28 cellular contexts compared by ENCODE assay signal in the genomic region with DNA sequence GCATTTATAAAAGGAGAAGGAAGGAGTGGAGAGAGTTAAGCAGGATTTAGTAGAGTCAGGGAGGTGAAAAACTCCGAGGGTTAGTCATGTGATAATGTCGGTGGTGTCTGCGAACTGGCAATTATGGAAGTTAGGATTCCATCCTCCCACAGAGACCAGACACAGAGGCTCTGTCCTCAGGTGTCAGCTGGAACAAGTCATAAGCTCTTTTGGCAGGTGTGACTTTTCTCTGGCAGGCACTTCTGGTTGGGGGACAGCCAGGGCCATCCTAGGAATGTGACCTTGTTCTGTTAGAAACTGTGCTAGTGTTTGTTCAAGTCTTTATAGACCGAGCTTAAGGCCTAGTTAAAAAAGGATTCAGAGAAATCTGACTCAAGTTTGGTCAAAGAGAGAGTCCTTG.
DNase-seq lines count a peak whose midpoint lies in the region; ATAC-seq, FAIRE-seq and TF ChIP-seq lines count a peak whose summit lies in the region.
"Had no signal": no experiment of that assay in that cellular context is flagged by ENCODE, and none has a peak within 500 bp of the region (broad histone marks: within the 10 kb centered on the region; RNA-seq: fewer than 3 reads in every experiment).

No MANE protein-coding gene starts in this region.

- POLR2A ChIA-PET in K562 (lab: Yijun Ruan, JAX): no interaction called here

- no peaks in the 10 kb centered on the region for H3K9me1 ChIP-seq in K562 (ENCODE audit: control insufficient read depth, insufficient read depth, low read length)

- no peak overlapping the region for H2AFZ ChIP-seq in K562 (ENCODE audit: low read depth, low read length)
- H2AFZ ChIP-seq: GM23248, parathyroid adenoma had no signal

- no peak for TF ChIP-seq CTCF in K562 (IDR thresholded peaks at IDR 0.05 in 2 of 3, conservative IDR thresholded peaks at IDR 0.05 in 1 of 3; ENCODE audit: insufficient read depth in 2 of 3, low read depth in 1 of 3, low read length in 3 of 3)

- peaks cover 0 to 3% of the 10 kb centered on the region in 2 experiments; a peak in 1 of 5 replicates for H3K27me3 ChIP-seq in K562 (ENCODE audit: control insufficient read depth in 2 of 2, insufficient read depth in 2 of 2, low read length in 2 of 2)
- H3K27me3 ChIP-seq in skeletal muscle tissue (ENCODE audit: control insufficient read depth in 3 of 3, insufficient read depth in 3 of 3, low read length in 3 of 3): no peaks in the 10 kb centered on the region
- H3K27me3 ChIP-seq: adrenal gland, body of pancreas, left lung, right lobe of liver, upper lobe of left lung had no signal

- CTCF ChIA-PET in K562 (lab: Yijun Ruan, JAX; ENCODE audit: low intra/inter-chr PET ratio): no interaction called here

- no peaks in the 10 kb centered on the region for H3K79me2 ChIP-seq in K562 (ENCODE audit: control insufficient read depth, insufficient read depth, low read length)
- H3K79me2 ChIP-seq: parathyroid adenoma had no signal

- H3K9me3 ChIP-seq in K562 (replicated peaks; ENCODE audit: control insufficient read depth, insufficient read depth, low read depth, low read length) (no peaks in the 10 kb centered on the region), skeletal muscle tissue (ENCODE audit: control insufficient read depth in 3 of 3, low read length in 3 of 3) (no peaks in the 10 kb centered on the region)
- H3K9me3 ChIP-seq: adrenal gland, body of pancreas, Caco-2, left lung, right lobe of liver, upper lobe of left lung had no signal

- no peak for TF ChIP-seq EP300 in K562 (IDR thresholded peaks at IDR 0.05; ENCODE audit: low read length)

- H3K36me3 ChIP-seq in K562 (ENCODE audit: control insufficient read depth, insufficient read depth, low read length): no peaks in the 10 kb centered on the region
- no peaks in the 10 kb centered on the region for H3K36me3 ChIP-seq in skeletal muscle tissue (ENCODE audit: control insufficient read depth in 3 of 3, insufficient read depth in 3 of 3, low read length in 3 of 3)
- H3K36me3 ChIP-seq: adrenal gland, left lung, right lobe of liver, upper lobe of left lung had no signal

- ATAC-seq in K562 (no peak), GM19035 (IDR thresholded peaks at IDR 0.05; ENCODE audit: unreplicated experiment) (no peak)
- ATAC-seq: activated CD4-positive, alpha-beta T cell treated with anti-CD3 and anti-CD28 coated beads for 36 hours; activated CD8-positive, alpha-beta T cell treated with anti-CD3 and anti-CD28 coated beads for 36 hours; body of pancreas; left lung; Panc1 had no signal

- 0% methylated on average over 4 of the region's 4 CpGs for WGBS in K562 (ENCODE audit: insufficient coverage, low coverage, missing lambda C conversion rate)

- TF ChIP-seq RAD21 in K562 (CRISPR knock-in tag; conservative IDR thresholded peaks at IDR 0.05 in 1 of 2, IDR thresholded peaks at IDR 0.05 in 1 of 2): no peak

- H3K27ac ChIP-seq in K562 (ENCODE audit: extremely low read depth, low read depth, low read length): no peak overlapping the region
- peak overlapping the region; percentile 41 for H3K27ac ChIP-seq in skeletal muscle tissue (ENCODE audit: low read depth, low read length)
- H3K27ac ChIP-seq: adrenal gland, body of pancreas, C4-2B, GM23248, left lung, parathyroid adenoma, right lobe of liver, upper lobe of left lung had no signal

- DNase-seq in NCI-H2107 treated with DMSO at 0.1 percent for 48 hours (lab: John Stamatoyannopoulos, UW; ENCODE audit: unreplicated experiment): peak; percentile 17
- no peak for DNase-seq in NCI-H2107 (lab: John Stamatoyannopoulos, UW)
- no peak for DNase-seq in K562 (ENCODE audit: extremely low read depth in 1 of 4, low spot score in 3 of 4)
- DNase-seq in islet precursor cell: peak; percentile 73
- DNase-seq in mesenteric fat pad (ENCODE audit: low spot score): no peak
- DNase-seq in stimulated activated CD8-positive, alpha-beta memory T cell treated with anti-CD3 and anti-CD28 coated beads, Interleukin-4, amount 100 ng/mL, for 48 hours: no peak
- DNase-seq: 8988T; activated CD4-positive, alpha-beta T cell treated with anti-CD3 and anti-CD28 coated beads for 36 hours; activated CD8-positive, alpha-beta memory T cell treated with anti-CD3 and anti-CD28 coated beads, Interleukin-2, amount 50 U/mL, for 48 hours; activated CD8-positive, alpha-beta T cell treated with anti-CD3 and anti-CD28 coated beads for 36 hours; activated naive CD4-positive, alpha-beta T cell treated with anti-CD3 and anti-CD28 coated beads, Interleukin-2, amount 10 ng/mL, durations not matched to agents 7 days and 5 days; adrenal gland; Caco-2; GDM1; GM23248; left lung; NCI-H1092; NCI-H1930; right lobe of liver; stimulated activated CD4-positive, alpha-beta T cell treated with anti-CD3 and anti-CD28 coated beads, Interleukin-4, amount 100 ng/mL, for 1 hour; upper lobe of left lung had no signal

- FAIRE-seq in K562 (lab: Jason Lieb, UNC): no peak
- FAIRE-seq: endothelial cell of umbilical vein had no signal

- H3K4me3 ChIP-seq in K562: no peak overlapping the region
- H3K4me3 ChIP-seq in skeletal muscle tissue (ENCODE audit: low read length in 3 of 3): no peak overlapping the region
- H3K4me3 ChIP-seq: adrenal gland, body of pancreas, GM23248, left lung, right lobe of liver, upper lobe of left lung had no signal

- H3K4me1 ChIP-seq in K562 (replicated peaks in 1 of 2; ENCODE audit: control insufficient read depth in 2 of 2, insufficient read depth in 2 of 2, low read length in 2 of 2) (no peaks in the 10 kb centered on the region), skeletal muscle tissue (ENCODE audit: control insufficient read depth in 3 of 3, insufficient read depth in 3 of 3, low read length in 3 of 3) (peaks cover 14 to 30% (median 16%) of the 10 kb centered on the region in 3 donors)
- H3K4me1 ChIP-seq: adrenal gland, body of pancreas, Caco-2, left lung, parathyroid adenoma, right lobe of liver, upper lobe of left lung had no signal

- no peak for TF ChIP-seq POLR2A in K562 (conservative IDR thresholded peaks at IDR 0.05)

- intact Hi-C loops in K562 (cut with micrococcal nuclease): no loop called here

- in situ Hi-C loops in K562 (cut with MboI): no loop called here

- H3K9ac ChIP-seq in K562 (ENCODE audit: insufficient read depth in 1 of 2, low read depth in 2 of 2, low read length in 2 of 2): no peak overlapping the region
- H3K9ac ChIP-seq in skeletal muscle tissue (ENCODE audit: low read depth in 1 of 3, low read length in 3 of 3): peak overlapping the region in 1 of 3 donors; percentile 33
- H3K9ac ChIP-seq: GM23248, parathyroid adenoma had no signal

- H3K4me2 ChIP-seq in K562 (ENCODE audit: insufficient read depth, low read length): no peak overlapping the region

- H4K20me1 ChIP-seq in K562 (replicated peaks; ENCODE audit: control insufficient read depth, insufficient read depth, low read length): no peaks in the 10 kb centered on the region

- no TSS peak for BruUV-seq in K562 (replicated peaks; lab: Mats Ljungman, UMichigan)

TF ChIP-seq in K562, 482 proteins besides CTCF, POLR2A, EP300 and RAD21:
- TF ChIP-seq, protein P1, sequence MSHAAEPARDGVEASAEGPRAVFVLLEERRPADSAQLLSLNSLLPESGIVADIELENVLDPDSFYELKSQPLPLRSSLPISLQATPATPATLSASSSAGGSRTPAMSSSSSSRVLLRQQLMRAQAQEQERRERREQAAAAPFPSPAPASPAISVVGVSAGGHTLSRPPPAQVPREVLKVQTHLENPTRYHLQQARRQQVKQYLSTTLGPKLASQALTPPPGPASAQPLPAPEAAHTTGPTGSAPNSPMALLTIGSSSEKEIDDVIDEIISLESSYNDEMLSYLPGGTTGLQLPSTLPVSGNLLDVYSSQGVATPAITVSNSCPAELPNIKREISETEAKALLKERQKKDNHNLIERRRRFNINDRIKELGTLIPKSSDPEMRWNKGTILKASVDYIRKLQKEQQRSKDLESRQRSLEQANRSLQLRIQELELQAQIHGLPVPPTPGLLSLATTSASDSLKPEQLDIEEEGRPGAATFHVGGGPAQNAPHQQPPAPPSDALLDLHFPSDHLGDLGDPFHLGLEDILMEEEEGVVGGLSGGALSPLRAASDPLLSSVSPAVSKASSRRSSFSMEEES (CRISPR knock-in tag; IDR thresholded peaks at IDR 0.05): peak; percentile 19; the same call in 1 of the 2 replicates
- no peak for TF ChIP-seq NEUROD1 (IDR thresholded peaks at IDR 0.05; ENCODE audit: borderline replicate concordance, low read depth, low read length, partially characterized antibody)

Comparison
In these comparisons a context has a peak if more than half of its experiments do, and no peak if none do; other contexts are left out.
1. DNase-seq: peak in NCI-H2107 treated with DMSO at 0.1 percent for 48 hours (single experiment) and islet precursor cell (single experiment); none in NCI-H2107 (single experiment), K562 (0 of 4), mesenteric fat pad (single experiment) and stimulated activated CD8-positive, alpha-beta memory T cell treated with anti-CD3 and anti-CD28 coated beads, Interleukin-4, amount 100 ng/mL, for 48 hours (single experiment).